9 cellular contexts compared by ENCODE assay signal in genomic region chr5:136080483-136081180, GRCh38. TPM values are rescaled to one million over a fixed set of nuclear protein-coding genes. Genes with fewer than 3 reads are reported as not detected.
DNase-seq lines count a peak whose midpoint lies in the region; ATAC-seq and TF ChIP-seq lines count a peak whose summit lies in the region.
"Had no signal": no experiment of that assay in that cellular context is flagged by ENCODE, and none has a peak within 500 bp of the region (broad histone marks: within the 10 kb centered on the region; RNA-seq: fewer than 3 reads in every experiment).

No MANE protein-coding gene starts in this region.

- intact Hi-C loops in esophagus squamous epithelium (cut with DNase I), result no loop called here
- intact Hi-C loops in naive thymus-derived CD4-positive, alpha-beta T cell (cut with micrococcal nuclease), result loop anchor here (1.0 to 5.0 kb wide), 2 partner anchors 52 to 613 kb away; partner anchors contain the start of gene SMAD5 (in 1 of the 2)

- peaks cover 49% of the 10 kb centered on the region for H3K27me3 Mint-ChIP-seq in activated CD8-positive, alpha-beta memory T cell treated with anti-CD3 and anti-CD28 coated beads, Interleukin-2, amount 10 ng/mL, durations not matched to agents 7 days and 5 days
- H3K27me3 Mint-ChIP-seq in naive thymus-derived CD4-positive, alpha-beta T cell, result peaks cover 38 to 58% (median 43%) of the 10 kb centered on the region in 5 donors

- 29 to 51% methylated on average over 15 to 20 of the region's 34 CpGs for WGBS in esophagus squamous epithelium, 2 donors

- peak overlapping the region; percentile 27 to 62 (median 42) for H3K4me3 ChIP-seq in esophagus squamous epithelium
- H3K4me3 ChIP-seq in naive thymus-derived CD4-positive, alpha-beta T cell (ENCODE audit: low read length), result peak overlapping the region; percentile 23
- H3K4me3 ChIP-seq: SK-N-MC had no signal

- peak; percentile 98 for DNase-seq in Daoy (ENCODE audit: low read depth)
- peak; percentile 81 for DNase-seq in activated CD8-positive, alpha-beta memory T cell treated with anti-CD3 and anti-CD28 coated beads, Interleukin-2, amount 10 ng/mL, durations not matched to agents 7 days and 5 days
- peak; percentile 22 for DNase-seq in esophagus squamous epithelium (lab: John Stamatoyannopoulos, UW)
- peak in 5 of 9 donors; percentile 9 to 84 (median 37) for DNase-seq in naive thymus-derived CD4-positive, alpha-beta T cell
- DNase-seq in stimulated activated naive CD8-positive, alpha-beta T cell treated with anti-CD3 and anti-CD28 coated beads, Interleukin-15, Interleukin-2, amounts not matched to agents 100 U/mL and 50 U/mL, for 24 hours, result peak; percentile 88
- no peak for DNase-seq in epidermal melanocyte (ENCODE audit: insufficient read length, low spot score)

- ATAC-seq in GM21717 (IDR thresholded peaks at IDR 0.05; ENCODE audit: unreplicated experiment), result peak; percentile 95
- ATAC-seq in activated CD8-positive, alpha-beta memory T cell treated with anti-CD3 and anti-CD28 coated beads, Interleukin-2, amount 10 ng/mL, durations not matched to agents 7 days and 5 days, result peak; percentile 96
- peak; percentile 95 for ATAC-seq in naive thymus-derived CD4-positive, alpha-beta T cell
- ATAC-seq in stimulated activated naive CD8-positive, alpha-beta T cell treated with anti-CD3 and anti-CD28 coated beads, Interleukin-15, Interleukin-2, amounts not matched to agents 100 U/mL and 50 U/mL, for 24 hours, result peak; percentile 97

- H3K4me1 Mint-ChIP-seq in activated CD8-positive, alpha-beta memory T cell treated with anti-CD3 and anti-CD28 coated beads, Interleukin-2, amount 10 ng/mL, durations not matched to agents 7 days and 5 days, result peaks cover 7% of the 10 kb centered on the region
- H3K4me1 Mint-ChIP-seq in naive thymus-derived CD4-positive, alpha-beta T cell, result peaks cover 0 to 17% (median 0%) of the 10 kb centered on the region in 7 donors

- no peaks in the 10 kb centered on the region for H3K9me3 Mint-ChIP-seq in activated CD8-positive, alpha-beta memory T cell treated with anti-CD3 and anti-CD28 coated beads, Interleukin-2, amount 10 ng/mL, durations not matched to agents 7 days and 5 days (ENCODE audit: low read depth)
- peaks cover 0 to 5% (median 0%) of the 10 kb centered on the region in 11 donors for H3K9me3 Mint-ChIP-seq in naive thymus-derived CD4-positive, alpha-beta T cell

- H3K4me3 Mint-ChIP-seq in activated CD8-positive, alpha-beta memory T cell treated with anti-CD3 and anti-CD28 coated beads, Interleukin-2, amount 10 ng/mL, durations not matched to agents 7 days and 5 days, result peak overlapping the region; percentile 48
- H3K4me3 Mint-ChIP-seq in naive thymus-derived CD4-positive, alpha-beta T cell, result peak overlapping the region in 7 of 10 donors; percentile 10 to 82 (median 39)

- H3K27me3 ChIP-seq in esophagus squamous epithelium, result peaks cover 0 to 17% (median 0%) of the 10 kb centered on the region in 4 donors
- H3K27me3 ChIP-seq in naive thymus-derived CD4-positive, alpha-beta T cell (ENCODE audit: control insufficient read depth in 2 of 2, insufficient read depth in 2 of 2, low read length in 2 of 2), result no peaks in the 10 kb centered on the region

- H3K4me1 ChIP-seq in esophagus squamous epithelium, result peaks cover 0 to 30% (median 0%) of the 10 kb centered on the region in 3 donors
- H3K4me1 ChIP-seq in naive thymus-derived CD4-positive, alpha-beta T cell (ENCODE audit: control insufficient read depth in 2 of 2, insufficient read depth in 2 of 2, low read length in 2 of 2), result peaks cover 0 to 4% of the 10 kb centered on the region in 2 donors

- peak overlapping the region; percentile 65 to 85 (median 73) for H3K27ac ChIP-seq in esophagus squamous epithelium
- no peak overlapping the region for H3K27ac ChIP-seq in naive thymus-derived CD4-positive, alpha-beta T cell (ENCODE audit: low read depth, low read length)
- H3K27ac ChIP-seq: SK-N-MC had no signal

- no peak for TF ChIP-seq RAD21 in Ishikawa (IDR thresholded peaks at IDR 0.05; ENCODE audit: low read depth)

- H3K36me3 Mint-ChIP-seq in activated CD8-positive, alpha-beta memory T cell treated with anti-CD3 and anti-CD28 coated beads, Interleukin-2, amount 10 ng/mL, durations not matched to agents 7 days and 5 days, result no peaks in the 10 kb centered on the region
- no peaks in the 10 kb centered on the region for H3K36me3 Mint-ChIP-seq in naive thymus-derived CD4-positive, alpha-beta T cell

- CTCF ChIA-PET in activated CD8-positive, alpha-beta memory T cell treated with anti-CD3 and anti-CD28 coated beads, Interleukin-2, amount 10 ng/mL, durations not matched to agents 7 days and 5 days (lab: Charles Lee), result interaction anchor here (1.9 to 3.3 kb wide), 4 partner anchors 90 to 193 kb away, joined by 5 to 22 read pairs (median 10); no protein-coding TSS in a partner anchor
- CTCF ChIA-PET in naive thymus-derived CD4-positive, alpha-beta T cell (lab: Charles Lee), result no interaction called here

- no peaks in the 10 kb centered on the region for H3K9me3 ChIP-seq in esophagus squamous epithelium
- H3K9me3 ChIP-seq in naive thymus-derived CD4-positive, alpha-beta T cell (ENCODE audit: control insufficient read depth in 2 of 3, low read length in 3 of 3), result no peaks in the 10 kb centered on the region

- no peak overlapping the region for H3K27ac Mint-ChIP-seq in activated CD8-positive, alpha-beta memory T cell treated with anti-CD3 and anti-CD28 coated beads, Interleukin-2, amount 10 ng/mL, durations not matched to agents 7 days and 5 days
- no peak overlapping the region for H3K27ac Mint-ChIP-seq in naive thymus-derived CD4-positive, alpha-beta T cell

- TF ChIP-seq CTCF in esophagus squamous epithelium (IDR thresholded peaks at IDR 0.05), result no peak

- no peak for TF ChIP-seq EP300 in Ishikawa (IDR thresholded peaks at IDR 0.05; ENCODE audit: borderline replicate concordance)

- no peaks in the 10 kb centered on the region for H3K36me3 ChIP-seq in esophagus squamous epithelium
- no peaks in the 10 kb centered on the region for H3K36me3 ChIP-seq in naive thymus-derived CD4-positive, alpha-beta T cell (ENCODE audit: control insufficient read depth in 2 of 3, insufficient read depth in 3 of 3, low read length in 3 of 3)

- peak in 1 of 4 donors; percentile 54 for TF ChIP-seq POLR2A in esophagus squamous epithelium (IDR thresholded peaks at IDR 0.05)

- POLR2A ChIA-PET in naive thymus-derived CD4-positive, alpha-beta T cell (lab: Charles Lee), result no interaction called here

TF ChIP-seq in Ishikawa, 13 proteins besides CTCF, POLR2A, EP300 and RAD21:
- peak; percentile 45; the same call in 1 of the 2 replicates for TF ChIP-seq CREB1 (IDR thresholded peaks at IDR 0.05; ENCODE audit: low read depth)
- TF ChIP-seq TEAD4 (IDR thresholded peaks at IDR 0.05), result peak; percentile 77
- TF ChIP-seq MAX (IDR thresholded peaks at IDR 0.05), result peak; percentile 66; the same call in 1 of the 2 replicates
- no peak for TF ChIP-seq NFIC (IDR thresholded peaks at IDR 0.05)

RNA-seq across cellular contexts. Expression of gene TGFBI, which starts 51.8 kb away (rescaled TPM):
- 1,514 and 1,682 TPM in 2 replicates for total RNA-seq in Daoy (2014; rRNA removed; shearing (Covaris generic))
- under 1 TPM; 0.26 to 0.42 TPM for total RNA-seq in activated CD8-positive, alpha-beta memory T cell treated with anti-CD3 and anti-CD28 coated beads, Interleukin-2, amount 10 ng/mL, durations not matched to agents 7 days and 5 days
- total RNA-seq in esophagus squamous epithelium, result 10 to 100 TPM in 2 of 4 donors, 1 to 10 TPM in 2; 7.3 to 63.5 (median 33.3) TPM
- total RNA-seq in naive thymus-derived CD4-positive, alpha-beta T cell, result 100 to 1,000 TPM in 1 of 5 experiments, 10 to 100 TPM in 3, not detected in 1; 18.1 to 167 (median 20.5) TPM
- under 1 TPM; 0.07 to 0.32 TPM for polyA plus RNA-seq in naive thymus-derived CD4-positive, alpha-beta T cell

RNA-seq across cellular contexts. Expression of gene SMAD5, which starts 52.0 kb away (rescaled TPM):
- 57.1 and 120 TPM in 2 replicates for total RNA-seq in Daoy (2014; rRNA removed; shearing (Covaris generic))
- total RNA-seq in activated CD8-positive, alpha-beta memory T cell treated with anti-CD3 and anti-CD28 coated beads, Interleukin-2, amount 10 ng/mL, durations not matched to agents 7 days and 5 days, result 10 to 100 TPM; 16.8 to 21.8 TPM
- total RNA-seq in esophagus squamous epithelium, result 10 to 100 TPM; 32.0 to 49.6 (median 38.1) TPM
- 10 to 100 TPM in 2 of 5 experiments, 1 to 10 TPM in 3; 1.8 to 17.6 (median 9.0) TPM for total RNA-seq in naive thymus-derived CD4-positive, alpha-beta T cell
- polyA plus RNA-seq in naive thymus-derived CD4-positive, alpha-beta T cell, result 1 to 10 TPM; 5.0 to 7.2 TPM
